In genomic region chr6:706819-707381, GRCh38 we compare ENCODE assay signal across 1 cellular context.
A peak's percentile ranks its signal among the peaks of the same experiment; 100 is the strongest.
TF ChIP-seq lines count a peak whose summit lies in the region.

No MANE protein-coding gene starts in this region.

TF ChIP-seq in HepG2, 621 proteins besides CTCF, POLR2A, EP300 and RAD21:
- TF ChIP-seq MNT (IDR thresholded peaks at IDR 0.05) (peak; percentile 94), JUNB (CRISPR knock-in tag; IDR thresholded peaks at IDR 0.05; ENCODE audit: borderline replicate concordance) (no peak), BHLHE40 (IDR thresholded peaks at IDR 0.05; ENCODE audit: low read length) (no peak)
